Comparison of ENCODE assay signal across 37 cellular contexts in the genomic region with DNA sequence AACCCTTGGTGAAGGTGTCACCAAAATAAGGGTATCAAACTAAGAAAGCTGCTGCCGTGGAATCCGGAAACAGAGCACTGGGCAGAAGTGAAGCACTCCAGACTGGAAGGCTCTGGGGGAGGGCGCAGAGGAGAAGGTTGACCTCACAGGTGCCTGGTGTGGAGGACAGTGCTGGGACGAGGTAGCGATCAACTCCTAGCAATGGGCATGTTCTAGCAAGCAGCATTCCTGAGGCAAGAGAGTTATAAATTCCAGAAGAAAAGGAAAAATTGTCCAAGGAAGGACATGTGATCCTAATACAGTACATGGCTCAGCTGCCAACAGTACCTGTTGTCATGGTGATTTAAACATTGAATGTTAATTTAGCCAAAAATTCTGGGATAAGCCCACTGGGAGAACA. TPM values are rescaled to one million over a fixed set of nuclear protein-coding genes. Genes with fewer than 3 reads are reported as not detected.
"Had no signal": no experiment of that assay in that cellular context is flagged by ENCODE, and none has a peak within 500 bp of the region (broad histone marks: within the 10 kb centered on the region; RNA-seq: fewer than 3 reads in every experiment).

No MANE protein-coding gene starts in this region.

- H2AFZ ChIP-seq: PC-9 had no signal

- H3K4me3 ChIP-seq: adrenal gland, body of pancreas, PC-9, SJCRH30, SK-N-MC had no signal

- H3K27me3 ChIP-seq: body of pancreas, SJCRH30 had no signal

- H3K9me3 Mint-ChIP-seq: activated CD8-positive, alpha-beta T cell treated with anti-CD3 and anti-CD28 coated beads for 36 hours; activated naive CD8-positive, alpha-beta T cell treated with anti-CD3 and anti-CD28 coated beads, Interleukin-2, amount 10 ng/mL, durations not matched to agents 7 days and 5 days; activated T-cell treated with anti-CD3 and anti-CD28 coated beads, Interleukin-2, amount 50 U/mL, for 72 hours; activated T-helper 17 cell treated with anti-CD3 and anti-CD28 coated beads, Interleukin-2, amount 50 U/mL, for 72 hours had no signal

- DNase-seq: activated CD4-positive, alpha-beta T cell treated with anti-CD3 and anti-CD28 coated beads for 1 hour; activated CD4-positive, alpha-beta T cell treated with anti-CD3 and anti-CD28 coated beads for 48 hours; activated CD4-positive, alpha-beta T cell treated with anti-CD3 and anti-CD28 coated beads, Interleukin-2, amount 50 U/mL, for 4 hours; activated CD4-positive, CD25-positive, alpha-beta regulatory T cell; activated CD8-positive, alpha-beta T cell treated with anti-CD3 and anti-CD28 coated beads for 36 hours; activated effector memory CD4-positive, alpha-beta T cell treated with anti-CD3 and anti-CD28 coated beads, Interleukin-2, amount 50 U/mL, for 16 hours; activated naive CD4-positive, alpha-beta T cell; activated naive CD4-positive, alpha-beta T cell treated with anti-CD3 and anti-CD28 coated beads, Interleukin-2, amount 50 U/mL, for 16 hours; activated naive CD8-positive, alpha-beta T cell treated with anti-CD3 and anti-CD28 coated beads, Interleukin-2, amount 10 ng/mL, durations not matched to agents 7 days and 5 days; activated T-cell treated with anti-CD3 and anti-CD28 coated beads, Interleukin-2, amount 50 U/mL, for 1 hour; activated T-cell treated with anti-CD3 and anti-CD28 coated beads, Interleukin-2, amount 50 U/mL, for 72 hours; adrenal gland; body of pancreas; central memory CD4-positive, alpha-beta T cell; Kasumi-1; KG1; MM.1S; NCI-H1092 treated with DMSO at 0.1 percent for 48 hours; NCI-H1417; NCI-H146; NCI-H187; NCI-H2029 treated with DMSO at 0.1 percent for 48 hours; NCI-H345; NCI-H524 treated with DMSO at 0.1 percent for 48 hours; PC-9; SHP77; SJCRH30; T1000; WERI-Rb-1 had no signal

- H3K36me3 ChIP-seq: adrenal gland, SJCRH30 had no signal

- H3K4me3 Mint-ChIP-seq: activated CD8-positive, alpha-beta T cell treated with anti-CD3 and anti-CD28 coated beads for 36 hours; activated naive CD8-positive, alpha-beta T cell treated with anti-CD3 and anti-CD28 coated beads, Interleukin-2, amount 10 ng/mL, durations not matched to agents 7 days and 5 days; activated T-cell treated with anti-CD3 and anti-CD28 coated beads, Interleukin-2, amount 50 U/mL, for 72 hours; activated T-helper 17 cell treated with anti-CD3 and anti-CD28 coated beads, Interleukin-2, amount 50 U/mL, for 72 hours had no signal

- H3K9me3 ChIP-seq: adrenal gland, body of pancreas, SJCRH30 had no signal

- H3K4me2 ChIP-seq: PC-9 had no signal

- ATAC-seq: activated CD8-positive, alpha-beta T cell treated with anti-CD3 and anti-CD28 coated beads for 36 hours; activated T-cell treated with anti-CD3 and anti-CD28 coated beads, Interleukin-2, amount 50 U/mL, for 72 hours; activated T-helper 17 cell treated with anti-CD3 and anti-CD28 coated beads, Interleukin-2, amount 50 U/mL, for 72 hours; body of pancreas had no signal

- H3K27ac Mint-ChIP-seq: activated CD8-positive, alpha-beta T cell treated with anti-CD3 and anti-CD28 coated beads for 36 hours; activated naive CD8-positive, alpha-beta T cell treated with anti-CD3 and anti-CD28 coated beads, Interleukin-2, amount 10 ng/mL, durations not matched to agents 7 days and 5 days; activated T-cell treated with anti-CD3 and anti-CD28 coated beads, Interleukin-2, amount 50 U/mL, for 72 hours; activated T-helper 17 cell treated with anti-CD3 and anti-CD28 coated beads, Interleukin-2, amount 50 U/mL, for 72 hours had no signal

- H3K27ac ChIP-seq: adrenal gland, body of pancreas, PC-9, SJCRH30, SK-N-MC, WERI-Rb-1 had no signal

- H3K27me3 Mint-ChIP-seq: activated CD8-positive, alpha-beta T cell treated with anti-CD3 and anti-CD28 coated beads for 36 hours; activated naive CD8-positive, alpha-beta T cell treated with anti-CD3 and anti-CD28 coated beads, Interleukin-2, amount 10 ng/mL, durations not matched to agents 7 days and 5 days; activated T-helper 17 cell treated with anti-CD3 and anti-CD28 coated beads, Interleukin-2, amount 50 U/mL, for 72 hours had no signal

RNA-seq across cellular contexts. Expression of a gene that starts 13.3 kb away (rescaled TPM):
- total RNA-seq: activated CD8-positive, alpha-beta memory T cell treated with anti-CD3 and anti-CD28 coated beads for 36 hours; activated CD8-positive, alpha-beta T cell treated with anti-CD3 and anti-CD28 coated beads for 36 hours; activated naive CD8-positive, alpha-beta T cell treated with anti-CD3 and anti-CD28 coated beads, Interleukin-2, amount 10 ng/mL, durations not matched to agents 7 days and 5 days; activated T-cell treated with anti-CD3 and anti-CD28 coated beads, Interleukin-2, amount 50 U/mL, for 72 hours; astrocyte; cerebellum; NCI-H460; SJCRH30; T-helper 1 cell treated with Interleukin-12 subunit alpha and Interleukin-12 subunit beta and Interleukin-4 antibody, amounts not matched to agents 30 ng/mL and 1 ng/mL, for 36 hours; T-helper 2 cell treated with Interferon-gamma antibody and Interleukin-4, amounts not matched to agents 100 ng/mL and 5 ng/mL, for 36 hours had no signal
